1 cellular context compared by ENCODE assay signal in the genomic region with DNA sequence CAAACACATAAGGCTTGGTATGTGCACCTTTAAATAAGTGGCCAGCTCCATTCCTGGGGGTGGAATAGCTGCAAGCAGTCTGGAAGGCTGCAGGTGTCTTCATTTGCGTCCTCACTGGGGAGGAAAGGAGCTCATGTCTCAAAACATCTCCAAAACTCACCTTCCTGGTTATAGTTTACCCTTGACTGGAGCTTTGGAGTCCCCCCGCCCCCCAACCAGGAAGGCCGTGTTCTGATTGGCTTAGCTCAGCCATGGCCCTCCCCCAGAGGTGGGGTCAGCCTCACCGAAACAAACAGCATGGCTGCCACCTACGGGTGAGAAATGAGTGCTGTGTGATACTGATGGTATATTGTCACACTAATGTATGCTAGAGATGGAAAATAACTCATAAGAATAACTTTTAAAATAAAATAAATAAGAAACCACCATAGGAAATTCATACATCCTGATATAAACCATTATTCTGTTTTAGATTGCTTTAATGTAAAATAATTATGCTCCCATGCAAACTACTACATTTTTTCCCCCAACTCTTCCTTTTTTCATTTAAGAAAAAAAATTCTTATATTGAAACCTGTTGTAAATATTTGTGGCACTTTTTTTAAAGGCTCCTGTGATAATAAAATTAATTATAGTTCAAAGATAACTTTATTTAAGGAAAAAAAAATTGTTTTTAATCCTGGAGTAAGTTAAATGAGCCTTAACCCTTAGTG.
A peak's percentile ranks its signal among the peaks of the same experiment; 100 is the strongest.
TF ChIP-seq lines count a peak whose summit lies in the region.

No MANE protein-coding gene starts in this region.

TF ChIP-seq in HEK293, 187 proteins besides CTCF, POLR2A, EP300 and RAD21 (continued from another document):
- TF ChIP-seq, protein P1, sequence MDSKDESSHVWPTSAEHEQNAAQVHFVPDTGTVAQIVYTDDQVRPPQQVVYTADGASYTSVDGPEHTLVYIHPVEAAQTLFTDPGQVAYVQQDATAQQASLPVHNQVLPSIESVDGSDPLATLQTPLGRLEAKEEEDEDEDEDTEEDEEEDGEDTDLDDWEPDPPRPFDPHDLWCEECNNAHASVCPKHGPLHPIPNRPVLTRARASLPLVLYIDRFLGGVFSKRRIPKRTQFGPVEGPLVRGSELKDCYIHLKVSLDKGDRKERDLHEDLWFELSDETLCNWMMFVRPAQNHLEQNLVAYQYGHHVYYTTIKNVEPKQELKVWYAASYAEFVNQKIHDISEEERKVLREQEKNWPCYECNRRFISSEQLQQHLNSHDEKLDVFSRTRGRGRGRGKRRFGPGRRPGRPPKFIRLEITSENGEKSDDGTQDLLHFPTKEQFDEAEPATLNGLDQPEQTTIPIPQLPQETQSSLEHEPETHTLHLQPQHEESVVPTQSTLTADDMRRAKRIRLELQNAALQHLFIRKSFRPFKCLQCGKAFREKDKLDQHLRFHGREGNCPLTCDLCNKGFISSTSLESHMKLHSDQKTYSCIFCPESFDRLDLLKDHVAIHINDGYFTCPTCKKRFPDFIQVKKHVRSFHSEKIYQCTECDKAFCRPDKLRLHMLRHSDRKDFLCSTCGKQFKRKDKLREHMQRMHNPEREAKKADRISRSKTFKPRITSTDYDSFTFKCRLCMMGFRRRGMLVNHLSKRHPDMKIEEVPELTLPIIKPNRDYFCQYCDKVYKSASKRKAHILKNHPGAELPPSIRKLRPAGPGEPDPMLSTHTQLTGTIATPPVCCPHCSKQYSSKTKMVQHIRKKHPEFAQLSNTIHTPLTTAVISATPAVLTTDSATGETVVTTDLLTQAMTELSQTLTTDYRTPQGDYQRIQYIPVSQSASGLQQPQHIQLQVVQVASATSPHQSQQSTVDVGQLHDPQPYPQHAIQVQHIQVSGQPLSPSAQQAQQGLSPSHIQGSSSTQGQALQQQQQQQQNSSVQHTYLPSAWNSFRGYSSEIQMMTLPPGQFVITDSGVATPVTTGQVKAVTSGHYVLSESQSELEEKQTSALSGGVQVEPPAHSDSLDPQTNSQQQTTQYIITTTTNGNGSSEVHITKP (tag by site-specific recombination; IDR thresholded peaks at IDR 0.05): peak; percentile 94
